27 cellular contexts compared by ENCODE assay signal in genomic region chr2:105125920-105126319, GRCh38.
"Had no signal": no experiment of that assay in that cellular context is flagged by ENCODE, and none has a peak within 500 bp of the region (broad histone marks: within the 10 kb centered on the region; RNA-seq: fewer than 3 reads in every experiment).

No MANE protein-coding gene starts in this region.

- ATAC-seq: gastrocnemius medialis, left colon, pancreas, psoas muscle had no signal

- H3K27ac ChIP-seq: ascending aorta, cardiac muscle cell, colonic mucosa, gastrocnemius medialis, hepatocyte, pancreas, psoas muscle, tibial nerve, WERI-Rb-1 had no signal

- H2AFZ ChIP-seq: hepatocyte had no signal

- H3K79me2 ChIP-seq: hepatocyte had no signal

- H3K4me3 ChIP-seq: ascending aorta, cardiac muscle cell, colonic mucosa, gastrocnemius medialis, hepatocyte, pancreas, psoas muscle, tibial nerve had no signal

- H3K27me3 ChIP-seq: ascending aorta, cardiac muscle cell, colonic mucosa, gastrocnemius medialis, hepatocyte, pancreas, tibial nerve had no signal

- H3K4me2 ChIP-seq: hepatocyte had no signal

- DNase-seq: activated CD4-positive, alpha-beta memory T cell treated with anti-CD3 and anti-CD28 coated beads for 36 hours; activated CD4-positive, alpha-beta T cell treated with anti-CD3 and anti-CD28 coated beads, Interleukin-2, amount 10 ng/mL, durations not matched to agents 24 days and 14 days; activated CD4-positive, CD25-positive, alpha-beta regulatory T cell treated with anti-CD3 and anti-CD28 coated beads, Interleukin-2, amount 50 U/mL, for 72 hours; activated CD8-positive, alpha-beta memory T cell treated with anti-CD3 and anti-CD28 coated beads, Interleukin-2, amount 50 U/mL, for 4 hours; activated gamma-delta T cell; activated naive CD4-positive, alpha-beta T cell treated with anti-CD3 and anti-CD28 coated beads, Interleukin-2, amount 10 ng/mL, durations not matched to agents 7 days and 5 days; activated naive CD8-positive, alpha-beta T cell treated with anti-CD3 and anti-CD28 coated beads, Interleukin-2, amount 10 ng/mL, durations not matched to agents 7 days and 5 days; activated T-cell treated with anti-CD3 and anti-CD28 coated beads, Interleukin-2, amount 50 U/mL, for 1 hour; cerebellar nuclear complex; colonic mucosa; effector CD8-positive, alpha-beta T cell; gastrocnemius medialis; immature natural killer cell; kidney; left colon; mammary epithelial cell; naive B cell; nephron progenitor cell; nucleus accumbens; pancreas; psoas muscle had no signal

- H3K4me1 ChIP-seq: ascending aorta, colonic mucosa, gastrocnemius medialis, pancreas, psoas muscle, tibial nerve had no signal

- H3K36me3 ChIP-seq: ascending aorta, cardiac muscle cell, colonic mucosa, gastrocnemius medialis, pancreas, tibial nerve, WERI-Rb-1 had no signal

- FAIRE-seq: kidney, pancreas, TTC549 had no signal

- H3K9me3 ChIP-seq: ascending aorta, colonic mucosa, gastrocnemius medialis, pancreas, psoas muscle, tibial nerve had no signal
